ENCODE assay signal across 1 cellular context in the genomic region with DNA sequence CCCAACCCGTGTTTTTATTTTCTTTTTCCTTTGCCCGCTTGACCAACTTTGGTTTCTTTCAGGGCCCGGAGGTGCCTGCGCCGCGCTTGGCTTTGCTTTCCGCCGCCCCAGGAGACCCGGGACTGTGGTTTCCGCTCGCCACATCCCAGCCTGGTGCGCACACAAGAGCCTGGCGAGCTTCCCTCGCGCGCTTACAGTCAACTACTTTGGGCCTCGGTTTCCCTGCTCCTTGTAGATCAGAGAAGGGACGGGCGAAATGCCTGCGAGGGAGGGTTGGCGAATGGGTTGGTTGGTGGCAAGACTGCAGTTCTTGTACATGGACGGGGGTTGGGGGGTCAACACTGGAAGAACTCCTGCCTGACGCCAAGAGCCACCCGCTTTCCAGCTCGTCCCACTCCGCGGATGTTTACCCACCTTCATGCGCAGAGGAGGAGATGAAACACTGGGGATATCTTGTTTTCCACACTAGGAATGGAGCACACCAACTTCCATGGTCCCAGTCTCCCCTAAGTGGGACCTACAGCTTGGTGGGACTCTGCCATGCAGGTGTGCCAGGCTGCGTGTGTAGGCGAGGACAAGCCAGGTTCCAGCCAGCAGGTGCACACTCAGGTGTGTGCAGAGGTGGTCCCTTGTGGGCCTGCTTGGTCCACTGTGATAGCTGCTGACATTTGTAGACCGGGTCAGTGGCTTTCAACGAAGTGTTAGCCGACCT.
TF ChIP-seq lines count a peak whose summit lies in the region.

No MANE protein-coding gene starts in this region.

TF ChIP-seq in WTC11, 78 proteins besides CTCF, POLR2A, EP300 and RAD21 (continued from another document):
- no peak for TF ChIP-seq E2F1 (CRISPR knock-in tag; IDR thresholded peaks at IDR 0.05)
- TF ChIP-seq JUN (CRISPR knock-in tag; IDR thresholded peaks at IDR 0.05): no peak
- no peak for TF ChIP-seq EMX1 (CRISPR knock-in tag; IDR thresholded peaks at IDR 0.05)
- TF ChIP-seq SOX15 (CRISPR knock-in tag; IDR thresholded peaks at IDR 0.05): no peak
- TF ChIP-seq, protein P1, sequence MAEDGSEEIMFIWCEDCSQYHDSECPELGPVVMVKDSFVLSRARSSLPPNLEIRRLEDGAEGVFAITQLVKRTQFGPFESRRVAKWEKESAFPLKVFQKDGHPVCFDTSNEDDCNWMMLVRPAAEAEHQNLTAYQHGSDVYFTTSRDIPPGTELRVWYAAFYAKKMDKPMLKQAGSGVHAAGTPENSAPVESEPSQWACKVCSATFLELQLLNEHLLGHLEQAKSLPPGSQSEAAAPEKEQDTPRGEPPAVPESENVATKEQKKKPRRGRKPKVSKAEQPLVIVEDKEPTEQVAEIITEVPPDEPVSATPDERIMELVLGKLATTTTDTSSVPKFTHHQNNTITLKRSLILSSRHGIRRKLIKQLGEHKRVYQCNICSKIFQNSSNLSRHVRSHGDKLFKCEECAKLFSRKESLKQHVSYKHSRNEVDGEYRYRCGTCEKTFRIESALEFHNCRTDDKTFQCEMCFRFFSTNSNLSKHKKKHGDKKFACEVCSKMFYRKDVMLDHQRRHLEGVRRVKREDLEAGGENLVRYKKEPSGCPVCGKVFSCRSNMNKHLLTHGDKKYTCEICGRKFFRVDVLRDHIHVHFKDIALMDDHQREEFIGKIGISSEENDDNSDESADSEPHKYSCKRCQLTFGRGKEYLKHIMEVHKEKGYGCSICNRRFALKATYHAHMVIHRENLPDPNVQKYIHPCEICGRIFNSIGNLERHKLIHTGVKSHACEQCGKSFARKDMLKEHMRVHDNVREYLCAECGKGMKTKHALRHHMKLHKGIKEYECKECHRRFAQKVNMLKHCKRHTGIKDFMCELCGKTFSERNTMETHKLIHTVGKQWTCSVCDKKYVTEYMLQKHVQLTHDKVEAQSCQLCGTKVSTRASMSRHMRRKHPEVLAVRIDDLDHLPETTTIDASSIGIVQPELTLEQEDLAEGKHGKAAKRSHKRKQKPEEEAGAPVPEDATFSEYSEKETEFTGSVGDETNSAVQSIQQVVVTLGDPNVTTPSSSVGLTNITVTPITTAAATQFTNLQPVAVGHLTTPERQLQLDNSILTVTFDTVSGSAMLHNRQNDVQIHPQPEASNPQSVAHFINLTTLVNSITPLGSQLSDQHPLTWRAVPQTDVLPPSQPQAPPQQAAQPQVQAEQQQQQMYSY (CRISPR knock-in tag; IDR thresholded peaks at IDR 0.05): no peak
- TF ChIP-seq ZNF121 (CRISPR knock-in tag; IDR thresholded peaks at IDR 0.05): no peak
- no peak for TF ChIP-seq GTF2I (CRISPR knock-in tag; conservative IDR thresholded peaks at IDR 0.05)
- TF ChIP-seq PREB (CRISPR knock-in tag; IDR thresholded peaks at IDR 0.05; ENCODE audit: borderline replicate concordance): no peak
- no peak for TF ChIP-seq MLX (CRISPR knock-in tag; IDR thresholded peaks at IDR 0.05)
- no peak for TF ChIP-seq RELA (CRISPR knock-in tag; IDR thresholded peaks at IDR 0.05; ENCODE audit: borderline replicate concordance)
- no peak for TF ChIP-seq ZMAT4 (CRISPR knock-in tag; IDR thresholded peaks at IDR 0.05)
- TF ChIP-seq JAZF1 (CRISPR knock-in tag; IDR thresholded peaks at IDR 0.05): no peak
- TF ChIP-seq NFE2L1 (CRISPR knock-in tag; IDR thresholded peaks at IDR 0.05): no peak
